ENCODE assay signal across 18 cellular contexts in the genomic region with DNA sequence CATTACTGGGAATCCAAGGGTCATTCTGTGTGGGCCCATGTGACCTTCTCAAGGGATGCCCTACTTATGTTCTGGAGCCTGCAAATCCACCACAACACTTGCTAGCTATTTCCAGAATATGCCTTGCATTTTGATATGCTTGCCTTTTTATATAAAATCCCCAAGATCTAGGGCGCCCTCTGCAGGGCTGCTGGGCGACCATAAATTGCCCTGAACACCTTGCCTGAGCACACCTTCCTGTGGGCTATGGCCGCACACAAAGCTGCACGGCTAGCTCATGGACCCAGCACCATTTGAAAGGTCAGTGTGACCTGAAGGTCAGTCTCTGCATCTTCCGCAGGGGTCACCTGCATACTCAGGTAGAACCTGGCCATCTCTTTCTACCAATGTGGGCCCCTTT.
A peak's percentile ranks its signal among the peaks of the same experiment; 100 is the strongest.
DNase-seq lines count a peak whose midpoint lies in the region; ATAC-seq lines count a peak whose summit lies in the region.
"Had no signal": no experiment of that assay in that cellular context is flagged by ENCODE, and none has a peak within 500 bp of the region (broad histone marks: within the 10 kb centered on the region; RNA-seq: fewer than 3 reads in every experiment).

No MANE protein-coding gene starts in this region.

- DNase-seq in activated CD4-positive, alpha-beta T cell treated with anti-CD3 and anti-CD28 coated beads for 36 hours: peak; percentile 19
- no peak for DNase-seq in activated CD4-positive, alpha-beta T cell treated with anti-CD3 and anti-CD28 coated beads, Interleukin-2, amount 50 U/mL, for 1 hour
- DNase-seq in HT1080 (ENCODE audit: low read depth) (peak; percentile 1), RKO (ENCODE audit: low spot score) (peak; percentile 16), iPS-NIHi7 (ENCODE audit: extremely low spot score) (peak; percentile 30), NCI-H1417 (lab: John Stamatoyannopoulos, UW) (no peak)
- DNase-seq: ACHN; activated CD4-positive, alpha-beta T cell treated with anti-CD3 and anti-CD28 coated beads, Interleukin-2, amount 50 U/mL, for 48 hours; DMS153; left ventricle myocardium superior; NCI-H1105; NCI-H526 treated with DMSO at 0.1 percent for 48 hours; nucleus accumbens; substantia nigra; SW 1271 had no signal

- no peaks in the 10 kb centered on the region for H3K27me3 Mint-ChIP-seq in activated CD4-positive, alpha-beta T cell treated with anti-CD3 and anti-CD28 coated beads for 36 hours
- H3K27me3 Mint-ChIP-seq: activated naive CD4-positive, alpha-beta T cell treated with anti-CD3 and anti-CD28 coated beads, Interleukin-2, amount 50 U/mL, for 24 hours had no signal

- H3K9me3 Mint-ChIP-seq in activated CD4-positive, alpha-beta T cell treated with anti-CD3 and anti-CD28 coated beads for 36 hours (ENCODE audit: low read depth): no peaks in the 10 kb centered on the region
- H3K9me3 Mint-ChIP-seq: activated naive CD4-positive, alpha-beta T cell treated with anti-CD3 and anti-CD28 coated beads, Interleukin-2, amount 50 U/mL, for 24 hours had no signal

- POLR2A ChIA-PET in activated CD4-positive, alpha-beta T cell treated with anti-CD3 and anti-CD28 coated beads for 36 hours (lab: Charles Lee): no interaction called here

- intact Hi-C loops in activated CD4-positive, alpha-beta T cell treated with anti-CD3 and anti-CD28 coated beads for 36 hours (cut with DNase I, micrococcal nuclease): no loop called here

- ATAC-seq in activated CD4-positive, alpha-beta T cell treated with anti-CD3 and anti-CD28 coated beads for 36 hours: no peak
- ATAC-seq in GM21528 (IDR thresholded peaks at IDR 0.05; ENCODE audit: low FRiP score, unreplicated experiment) (no peak), GM21825 (IDR thresholded peaks at IDR 0.05; ENCODE audit: unreplicated experiment) (no peak)
- ATAC-seq: left ventricle myocardium superior had no signal

- CTCF ChIA-PET in activated CD4-positive, alpha-beta T cell treated with anti-CD3 and anti-CD28 coated beads for 36 hours (lab: Charles Lee): no interaction called here

- H3K4me3 Mint-ChIP-seq in activated CD4-positive, alpha-beta T cell treated with anti-CD3 and anti-CD28 coated beads for 36 hours: no peak overlapping the region
- H3K4me3 Mint-ChIP-seq: activated naive CD4-positive, alpha-beta T cell treated with anti-CD3 and anti-CD28 coated beads, Interleukin-2, amount 50 U/mL, for 24 hours had no signal

- H3K27ac Mint-ChIP-seq in activated CD4-positive, alpha-beta T cell treated with anti-CD3 and anti-CD28 coated beads for 36 hours: no peak overlapping the region
- H3K27ac Mint-ChIP-seq: activated naive CD4-positive, alpha-beta T cell treated with anti-CD3 and anti-CD28 coated beads, Interleukin-2, amount 50 U/mL, for 24 hours had no signal

- no peaks in the 10 kb centered on the region for H3K36me3 Mint-ChIP-seq in activated CD4-positive, alpha-beta T cell treated with anti-CD3 and anti-CD28 coated beads for 36 hours (ENCODE audit: low read depth)
- H3K36me3 Mint-ChIP-seq: activated naive CD4-positive, alpha-beta T cell treated with anti-CD3 and anti-CD28 coated beads, Interleukin-2, amount 50 U/mL, for 24 hours had no signal

- H3K4me1 Mint-ChIP-seq in activated CD4-positive, alpha-beta T cell treated with anti-CD3 and anti-CD28 coated beads for 36 hours: no peaks in the 10 kb centered on the region
- H3K4me1 Mint-ChIP-seq: activated naive CD4-positive, alpha-beta T cell treated with anti-CD3 and anti-CD28 coated beads, Interleukin-2, amount 50 U/mL, for 24 hours had no signal

Comparison
In these comparisons a context has a peak if more than half of its experiments do, and no peak if none do; other contexts are left out.
1. DNase-seq: peak in activated CD4-positive, alpha-beta T cell treated with anti-CD3 and anti-CD28 coated beads for 36 hours (single experiment), HT1080 (single experiment), RKO (single experiment) and iPS-NIHi7 (single experiment); none in activated CD4-positive, alpha-beta T cell treated with anti-CD3 and anti-CD28 coated beads, Interleukin-2, amount 50 U/mL, for 1 hour (single experiment) and NCI-H1417 (0 of 3).